In genomic region chr4:16894406-16894805, GRCh38 we compare ENCODE assay signal across 16 cellular contexts. TPM values are rescaled to one million over a fixed set of nuclear protein-coding genes. Genes with fewer than 3 reads are reported as not detected.
DNase-seq lines count a peak whose midpoint lies in the region; ATAC-seq and TF ChIP-seq lines count a peak whose summit lies in the region.
"Had no signal": no experiment of that assay in that cellular context is flagged by ENCODE, and none has a peak within 500 bp of the region (broad histone marks: within the 10 kb centered on the region; RNA-seq: fewer than 3 reads in every experiment).

No MANE protein-coding gene starts in this region.

- no peak overlapping the region for H2BK5ac ChIP-seq in neuronal stem cell (ENCODE audit: low read length)

- H2BK12ac ChIP-seq in neuronal stem cell (ENCODE audit: low read length), result no peak overlapping the region

- H3K36me3 ChIP-seq in MG63 (peaks cover 17% of the 10 kb centered on the region), neuronal stem cell (replicated peaks in 1 of 2; ENCODE audit: control insufficient read depth in 2 of 2, insufficient read depth in 2 of 2, low read length in 2 of 2) (no peaks in the 10 kb centered on the region)
- H3K36me3 ChIP-seq: BE2C, prostate gland had no signal

- H2AFZ ChIP-seq in neuronal stem cell (ENCODE audit: low read length), result peak overlapping the region; percentile 85

- H3K23ac ChIP-seq in neuronal stem cell (ENCODE audit: low read depth, low read length, poor library complexity), result no peak overlapping the region

- H3K27ac Mint-ChIP-seq in activated CD8-positive, alpha-beta memory T cell treated with anti-CD3 and anti-CD28 coated beads, Interleukin-2, amount 10 ng/mL, durations not matched to agents 7 days and 5 days, result no peak overlapping the region

- no peaks in the 10 kb centered on the region for H3K9me3 ChIP-seq in MG63
- H3K9me3 ChIP-seq in neuronal stem cell (replicated peaks in 1 of 2; ENCODE audit: control insufficient read depth in 2 of 2, insufficient read depth in 1 of 2, low read depth in 1 of 2, low read length in 2 of 2), result no peaks in the 10 kb centered on the region
- H3K9me3 ChIP-seq: BE2C, prostate gland had no signal

- H3K27me3 Mint-ChIP-seq in activated CD8-positive, alpha-beta memory T cell treated with anti-CD3 and anti-CD28 coated beads, Interleukin-2, amount 10 ng/mL, durations not matched to agents 7 days and 5 days, result peaks cover 9% of the 10 kb centered on the region

- no peak overlapping the region for H3K14ac ChIP-seq in neuronal stem cell (ENCODE audit: low read length)

- H3K27me3 ChIP-seq in MG63, result no peaks in the 10 kb centered on the region
- H3K27me3 ChIP-seq in neuronal stem cell (ENCODE audit: control insufficient read depth in 3 of 3, insufficient read depth in 3 of 3, low read depth in 1 of 3, low read length in 3 of 3), result no peaks in the 10 kb centered on the region
- H3K27me3 ChIP-seq: BE2C had no signal

- no peak for TF ChIP-seq CTCF in fibroblast of pulmonary artery (IDR thresholded peaks at IDR 0.05; ENCODE audit: low read length, missing control alignments)

- H3K4me3 ChIP-seq in MG63 (peak overlapping the region; percentile 12; the same call in 1 of the 2 replicates), fibroblast of pulmonary artery (replicated peaks; ENCODE audit: low read depth, low read length) (no peak overlapping the region), neuronal stem cell (ENCODE audit: low read length in 2 of 2) (no peak overlapping the region)
- H3K4me3 ChIP-seq: prostate gland had no signal

- peaks cover 24% of the 10 kb centered on the region for H3K4me1 Mint-ChIP-seq in activated CD8-positive, alpha-beta memory T cell treated with anti-CD3 and anti-CD28 coated beads, Interleukin-2, amount 10 ng/mL, durations not matched to agents 7 days and 5 days

- H3K4me2 ChIP-seq in neuronal stem cell (ENCODE audit: insufficient read depth, low read length, poor library complexity, severe bottlenecking), result no peak overlapping the region

- no peak overlapping the region for H3K27ac ChIP-seq in neuronal stem cell (replicated peaks; ENCODE audit: low read length)
- H3K27ac ChIP-seq: VCaP had no signal

- no peak overlapping the region for H3K9ac ChIP-seq in neuronal stem cell (ENCODE audit: low read depth, low read length, poor library complexity)

- no peak overlapping the region for H3K4ac ChIP-seq in neuronal stem cell (ENCODE audit: low read length)

- no peaks in the 10 kb centered on the region for H3K36me3 Mint-ChIP-seq in activated CD8-positive, alpha-beta memory T cell treated with anti-CD3 and anti-CD28 coated beads, Interleukin-2, amount 10 ng/mL, durations not matched to agents 7 days and 5 days

- no peak overlapping the region for H2BK120ac ChIP-seq in neuronal stem cell (ENCODE audit: low read depth, low read length)

- peaks cover 3 to 28% of the 10 kb centered on the region in 2 donors for H3K4me1 ChIP-seq in neuronal stem cell (ENCODE audit: control insufficient read depth in 2 of 2, insufficient read depth in 1 of 2, low read depth in 1 of 2, low read length in 2 of 2)
- H3K4me1 ChIP-seq: prostate gland had no signal

- H3K18ac ChIP-seq in neuronal stem cell (ENCODE audit: low read length), result no peak overlapping the region

- WGBS in neuronal stem cell (ENCODE audit: extremely low coverage in 2 of 2, insufficient read length in 2 of 2, insufficient replicate concordance in 1 of 2), 2 donors, result no CpG with 5 or more reads among the region's 1 CpG

- peak; percentile 41 for DNase-seq in EH (ENCODE audit: low read depth)
- DNase-seq in MG63, result no peak
- peak; percentile 32 for DNase-seq in fibroblast of pulmonary artery (ENCODE audit: low read depth)
- DNase-seq in neuronal stem cell (ENCODE audit: low spot score), result no peak
- no peak for DNase-seq in activated CD8-positive, alpha-beta memory T cell treated with anti-CD3 and anti-CD28 coated beads, Interleukin-2, amount 10 ng/mL, durations not matched to agents 7 days and 5 days
- DNase-seq in NCI-H82 (lab: John Stamatoyannopoulos, UW), result no peak
- no peak for DNase-seq in NCI-H128 (lab: John Stamatoyannopoulos, UW; ENCODE audit: unreplicated experiment)
- DNase-seq: activated naive CD4-positive, alpha-beta T cell treated with Interleukin-2 at 50 U/mL for 16 hours; BE2C; stimulated activated CD8-positive, alpha-beta memory T cell treated with anti-CD3 and anti-CD28 coated beads, Interleukin-4, amount 100 ng/mL, for 48 hours; trophoblast cell had no signal

- H4K8ac ChIP-seq in neuronal stem cell (ENCODE audit: low read depth, low read length), result no peak overlapping the region

- CTCF ChIA-PET in activated CD8-positive, alpha-beta memory T cell treated with anti-CD3 and anti-CD28 coated beads, Interleukin-2, amount 10 ng/mL, durations not matched to agents 7 days and 5 days (lab: Charles Lee), result no interaction called here

- no peak overlapping the region for H2BK15ac ChIP-seq in neuronal stem cell (ENCODE audit: low read length)

- ATAC-seq in activated CD8-positive, alpha-beta memory T cell treated with anti-CD3 and anti-CD28 coated beads, Interleukin-2, amount 10 ng/mL, durations not matched to agents 7 days and 5 days, result no peak
- ATAC-seq in HG03097 (IDR thresholded peaks at IDR 0.05; ENCODE audit: low FRiP score, unreplicated experiment), result no peak

- no peak overlapping the region for H2AK5ac ChIP-seq in neuronal stem cell (ENCODE audit: low read depth, low read length)

- H3K9me3 Mint-ChIP-seq in activated CD8-positive, alpha-beta memory T cell treated with anti-CD3 and anti-CD28 coated beads, Interleukin-2, amount 10 ng/mL, durations not matched to agents 7 days and 5 days (ENCODE audit: low read depth), result no peaks in the 10 kb centered on the region

- no peak overlapping the region for H4K91ac ChIP-seq in neuronal stem cell (ENCODE audit: low read depth, low read length, poor library complexity)

- no peak overlapping the region for H3K4me3 Mint-ChIP-seq in activated CD8-positive, alpha-beta memory T cell treated with anti-CD3 and anti-CD28 coated beads, Interleukin-2, amount 10 ng/mL, durations not matched to agents 7 days and 5 days

- H3K79me1 ChIP-seq in neuronal stem cell (ENCODE audit: low read depth, low read length), result no peaks in the 10 kb centered on the region

RNA-seq across cellular contexts. Expression of gene LDB2, which starts 4.0 kb away (rescaled TPM):
- 8.1 and 18.7 TPM in 2 replicates for total RNA-seq in MG63 (2014; rRNA removed; shearing (Covaris generic); ENCODE audit: low replicate concordance)
- 16.8 TPM for polyA plus RNA-seq in neuronal stem cell (2013, experiment 1 of 2)
- 17.6 TPM for polyA plus RNA-seq in neuronal stem cell (2013, experiment 2 of 2)
- not detected for total RNA-seq in activated CD8-positive, alpha-beta memory T cell treated with anti-CD3 and anti-CD28 coated beads, Interleukin-2, amount 10 ng/mL, durations not matched to agents 7 days and 5 days
- total RNA-seq: activated CD8-positive, alpha-beta memory T cell treated with anti-CD3 and anti-CD28 coated beads for 36 hours; bronchial epithelial cell had no signal

Comparison
In these comparisons a context has a peak if more than half of its experiments do, and no peak if none do; other contexts are left out.
1. DNase-seq: peak in EH (single experiment) and fibroblast of pulmonary artery (single experiment); none in MG63 (single experiment), neuronal stem cell (single experiment), activated CD8-positive, alpha-beta memory T cell treated with anti-CD3 and anti-CD28 coated beads, Interleukin-2, amount 10 ng/mL, durations not matched to agents 7 days and 5 days (single experiment), NCI-H82 (single experiment) and NCI-H128 (single experiment).